In the genomic region with DNA sequence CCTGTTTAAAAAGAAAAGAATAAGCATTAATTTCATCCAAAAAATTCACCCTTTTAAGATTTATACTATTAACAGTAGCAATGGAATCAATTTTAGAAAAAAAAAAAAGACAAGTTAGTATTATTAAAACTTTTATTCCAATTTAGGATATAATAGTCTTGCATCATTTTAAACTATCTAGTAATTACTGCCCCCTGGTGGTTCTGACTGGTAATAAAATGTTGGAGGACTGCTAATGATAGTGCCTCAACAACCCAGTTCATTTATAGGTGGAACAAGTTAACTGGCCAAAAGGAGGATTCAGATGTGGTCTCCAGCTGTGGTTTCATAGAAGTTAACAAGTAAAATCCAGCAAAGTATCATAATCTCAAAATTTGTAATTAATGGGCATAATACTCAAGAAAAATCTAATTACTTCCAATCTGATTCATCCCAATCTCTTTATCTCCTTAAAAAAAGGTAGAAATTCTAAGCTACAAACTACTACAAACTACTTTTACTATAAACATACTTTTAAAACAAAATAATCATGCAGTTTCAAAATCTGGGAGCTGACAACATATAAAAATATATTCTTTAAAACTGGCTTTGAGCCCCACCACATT, we compare ENCODE assay signal across 8 cellular contexts. TPM values are rescaled to one million over a fixed set of nuclear protein-coding genes. Genes with fewer than 3 reads are reported as not detected.
DNase-seq lines count a peak whose midpoint lies in the region; ATAC-seq and TF ChIP-seq lines count a peak whose summit lies in the region.

No MANE protein-coding gene starts in this region.

- H2AK5ac ChIP-seq in neuronal stem cell (ENCODE audit: low read depth, low read length): no peak overlapping the region

- H4K91ac ChIP-seq in neuronal stem cell (ENCODE audit: low read depth, low read length, poor library complexity): no peak overlapping the region

- H3K79me1 ChIP-seq in neuronal stem cell (ENCODE audit: low read depth, low read length): no peaks in the 10 kb centered on the region

- no peaks in the 10 kb centered on the region for H4K20me1 ChIP-seq in fibroblast of lung (ENCODE audit: control insufficient read depth, extremely low read depth, insufficient read depth, low read length)

- H3K9me3 ChIP-seq in Caco-2: no peaks in the 10 kb centered on the region
- no peaks in the 10 kb centered on the region for H3K9me3 ChIP-seq in fibroblast of lung (ENCODE audit: control insufficient read depth, insufficient read depth, low read depth, low read length)
- no peaks in the 10 kb centered on the region for H3K9me3 ChIP-seq in neuronal stem cell (replicated peaks in 1 of 2; ENCODE audit: control insufficient read depth in 2 of 2, insufficient read depth in 1 of 2, low read depth in 1 of 2, low read length in 2 of 2)

- H3K79me2 ChIP-seq in fibroblast of lung (ENCODE audit: control insufficient read depth, insufficient read depth, low read length): no peaks in the 10 kb centered on the region

- no peak overlapping the region for H3K14ac ChIP-seq in neuronal stem cell (ENCODE audit: low read length)

- H3K36me3 ChIP-seq in Caco-2 (ENCODE audit: control insufficient read depth, insufficient read depth, low read length): no peaks in the 10 kb centered on the region; the same call in none of the 2 replicates
- no peaks in the 10 kb centered on the region for H3K36me3 ChIP-seq in fibroblast of lung (ENCODE audit: control insufficient read depth, insufficient read depth, low read length)
- H3K36me3 ChIP-seq in neuronal stem cell (replicated peaks in 1 of 2; ENCODE audit: control insufficient read depth in 2 of 2, insufficient read depth in 2 of 2, low read length in 2 of 2): peaks cover 0 to 81% of the 10 kb centered on the region in 2 donors

- H2BK15ac ChIP-seq in neuronal stem cell (ENCODE audit: low read length): no peak overlapping the region

- no peaks in the 10 kb centered on the region for H3K4me1 ChIP-seq in Caco-2
- H3K4me1 ChIP-seq in fibroblast of lung (ENCODE audit: control insufficient read depth, extremely low read depth, insufficient read depth, low read length): no peaks in the 10 kb centered on the region
- H3K4me1 ChIP-seq in neuronal stem cell (ENCODE audit: control insufficient read depth in 2 of 2, insufficient read depth in 1 of 2, low read depth in 1 of 2, low read length in 2 of 2): no peaks in the 10 kb centered on the region

- no peak overlapping the region for H3K4me3 Mint-ChIP-seq in Caco-2 (ENCODE audit: unreplicated experiment)

- BruUV-seq in Caco-2 (replicated peaks; lab: Mats Ljungman, UMichigan): no TSS peak

- DNase-seq in Caco-2: peak; percentile 41 to 73
- peak; percentile 25 for DNase-seq in NCI-H345 treated with DMSO at 0.1 percent for 48 hours (lab: John Stamatoyannopoulos, UW; ENCODE audit: unreplicated experiment)
- DNase-seq in fibroblast of lung (ENCODE audit: low read depth in 2 of 2): peak; percentile 35 to 72
- peak; percentile 59 for DNase-seq in neuronal stem cell (ENCODE audit: low spot score)
- DNase-seq in ecto neural progenitor cell (ENCODE audit: low spot score): no peak

- H3K27ac Mint-ChIP-seq in Caco-2 (ENCODE audit: unreplicated experiment): no peak overlapping the region

- H3K18ac ChIP-seq in neuronal stem cell (ENCODE audit: low read length): no peak overlapping the region

- no peak overlapping the region for H3K4ac ChIP-seq in neuronal stem cell (ENCODE audit: low read length)

- CTCF ChIA-PET in Caco-2 (lab: Charles Lee): interaction anchor here (1.8 kb wide), 1 partner anchor 56 kb away, joined by 5 read pairs; no protein-coding TSS in a partner anchor

- H3K27me3 ChIP-seq in Caco-2 (replicated peaks; ENCODE audit: control insufficient read depth, insufficient read depth, low read length) (no peaks in the 10 kb centered on the region), fibroblast of lung (ENCODE audit: control insufficient read depth, insufficient read depth, low read length) (no peaks in the 10 kb centered on the region), neuronal stem cell (ENCODE audit: control insufficient read depth in 3 of 3, insufficient read depth in 3 of 3, low read depth in 1 of 3, low read length in 3 of 3) (no peaks in the 10 kb centered on the region)

- POLR2A ChIA-PET in Caco-2 (lab: Charles Lee): no interaction called here

- H4K8ac ChIP-seq in neuronal stem cell (ENCODE audit: low read depth, low read length): no peak overlapping the region

- H3K27ac ChIP-seq in fibroblast of lung (ENCODE audit: insufficient read depth, low read length) (no peak overlapping the region), neuronal stem cell (replicated peaks; ENCODE audit: low read length) (no peak overlapping the region)

- H3K27me3 Mint-ChIP-seq in Caco-2 (ENCODE audit: insufficient read depth, unreplicated experiment): no peaks in the 10 kb centered on the region

- H2BK5ac ChIP-seq in neuronal stem cell (ENCODE audit: low read length): no peak overlapping the region

- no peaks in the 10 kb centered on the region for H3K9me3 Mint-ChIP-seq in Caco-2 (ENCODE audit: unreplicated experiment)

- H2BK12ac ChIP-seq in neuronal stem cell (ENCODE audit: low read length): no peak overlapping the region

- H2BK120ac ChIP-seq in neuronal stem cell (ENCODE audit: low read depth, low read length): no peak overlapping the region

- peaks cover 39% of the 10 kb centered on the region for H3K36me3 Mint-ChIP-seq in Caco-2 (ENCODE audit: insufficient read depth, unreplicated experiment)

- no peak overlapping the region for H2AFZ ChIP-seq in fibroblast of lung (ENCODE audit: low read length)
- H2AFZ ChIP-seq in neuronal stem cell (ENCODE audit: low read length): no peak overlapping the region

- peak; percentile 64 for TF ChIP-seq CTCF in Caco-2 (IDR thresholded peaks at IDR 0.05; ENCODE audit: insufficient read depth in 1 of 2, low read depth in 1 of 2, low read length in 1 of 2, severe bottlenecking in 1 of 2, unreplicated experiment in 1 of 2)
- peak; percentile 49 to 54 for TF ChIP-seq CTCF in fibroblast of lung (conservative IDR thresholded peaks at IDR 0.05 in 1 of 2, IDR thresholded peaks at IDR 0.05 in 1 of 2; ENCODE audit: low read depth in 1 of 2, low read length in 2 of 2)

- no peak overlapping the region for H3K4me2 ChIP-seq in fibroblast of lung (ENCODE audit: extremely low read depth, insufficient read depth, low read length)
- no peak overlapping the region for H3K4me2 ChIP-seq in neuronal stem cell (ENCODE audit: insufficient read depth, low read length, poor library complexity, severe bottlenecking)

- H3K23ac ChIP-seq in neuronal stem cell (ENCODE audit: low read depth, low read length, poor library complexity): no peak overlapping the region

- ATAC-seq in GM18907 (IDR thresholded peaks at IDR 0.05; ENCODE audit: unreplicated experiment) (peak; percentile 85), HG03135 (IDR thresholded peaks at IDR 0.05; ENCODE audit: unreplicated experiment) (peak; percentile 83)
- peak; percentile 67 to 74 for ATAC-seq in activated CD4-positive, CD25-positive, alpha-beta regulatory T cell treated with anti-CD3 and anti-CD28 coated beads, Interleukin-2, amount 50 U/mL, for 24 hours

- H3K4me3 ChIP-seq in Caco-2 (ENCODE audit: low read depth, low read length): no peak overlapping the region
- no peak overlapping the region for H3K4me3 ChIP-seq in fibroblast of lung (replicated peaks in 1 of 4; ENCODE audit: control extremely low read depth in 1 of 4, insufficient read depth in 1 of 4, low read depth in 3 of 4, low read length in 4 of 4)
- no peak overlapping the region for H3K4me3 ChIP-seq in neuronal stem cell (ENCODE audit: low read length in 2 of 2)

- H3K4me1 Mint-ChIP-seq in Caco-2 (ENCODE audit: low read depth, unreplicated experiment): peaks cover 5% of the 10 kb centered on the region

- intact Hi-C loops in Caco-2 (cut with micrococcal nuclease; ENCODE audit: unreplicated experiment): loop anchor here (1.0 kb wide), 1 partner anchor 277 kb away; no protein-coding TSS in a partner anchor

- H3K9ac ChIP-seq in fibroblast of lung (ENCODE audit: insufficient read depth, low read length) (no peak overlapping the region), neuronal stem cell (ENCODE audit: low read depth, low read length, poor library complexity) (no peak overlapping the region)

RNA-seq across cellular contexts. Expression of a gene that starts 30.7 kb away (rescaled TPM):
- total RNA-seq in Caco-2 (2022) (0.32 and 0.51 TPM in 2 replicates), fibroblast of lung (under 0.01 and 0.26 TPM in 2 replicates)
- polyA plus RNA-seq in fibroblast of lung: not detected in 2 replicates
- polyA plus RNA-seq in fibroblast of lung (2012): not detected in 2 replicates
- not detected in 2 replicates for polyA minus RNA-seq in fibroblast of lung (ENCODE audit: low replicate concordance)
- polyA plus RNA-seq in neuronal stem cell (2013, experiment 1 of 2): 0.13 TPM
- 0.04 TPM for polyA plus RNA-seq in neuronal stem cell (2013, experiment 2 of 2)

RNA-seq across cellular contexts. Expression of a gene that starts 50.2 kb away (rescaled TPM):
- total RNA-seq in Caco-2 (2022): 65.7 and 65.8 TPM in 2 replicates
- total RNA-seq in fibroblast of lung: 45.2 and 46.6 TPM in 2 replicates
- 77.0 and 90.4 TPM in 2 replicates for polyA plus RNA-seq in fibroblast of lung
- polyA plus RNA-seq in fibroblast of lung (2012): 47.0 and 49.7 TPM in 2 replicates
- 1.7 and 5.3 TPM in 2 replicates for polyA minus RNA-seq in fibroblast of lung (ENCODE audit: low replicate concordance)
- 61.0 TPM for polyA plus RNA-seq in neuronal stem cell (2013, experiment 1 of 2)
- polyA plus RNA-seq in neuronal stem cell (2013, experiment 2 of 2): 62.4 TPM

RNA-seq across cellular contexts. Expression of a gene that starts 51.0 kb away (rescaled TPM):
- total RNA-seq in Caco-2 (2022) (3.7 and 4.4 TPM in 2 replicates), fibroblast of lung (1.3 and 5.8 TPM in 2 replicates)
- 3.0 and 3.7 TPM in 2 replicates for polyA plus RNA-seq in fibroblast of lung
- 2.7 and 3.5 TPM in 2 replicates for polyA plus RNA-seq in fibroblast of lung (2012)
- polyA minus RNA-seq in fibroblast of lung (ENCODE audit: low replicate concordance): 5.4 TPM in 1 of 2 replicates, not detected in the other
- polyA plus RNA-seq in neuronal stem cell (2013, experiment 1 of 2): 2.6 TPM
- 2.5 TPM for polyA plus RNA-seq in neuronal stem cell (2013, experiment 2 of 2)
